ENCODE assay signal across 30 cellular contexts in genomic region chr3:169410430-169410829, GRCh38.
"Had no signal": no experiment of that assay in that cellular context is flagged by ENCODE, and none has a peak within 500 bp of the region (broad histone marks: within the 10 kb centered on the region; RNA-seq: fewer than 3 reads in every experiment).

No MANE protein-coding gene starts in this region.

- H3K36me3 Mint-ChIP-seq: immature natural killer cell; naive B cell; natural killer cell; stimulated activated effector memory CD8-positive, alpha-beta T cell treated with anti-CD3 and anti-CD28 coated beads, Interleukin-12 subunit alpha, Interleukin-12 subunit beta, amount 100 ng/mL, for 72 hours had no signal

- H3K4me1 ChIP-seq: left lung, neural progenitor cell, parathyroid adenoma, right atrium auricular region, spleen, suprapubic skin, tibial artery, upper lobe of right lung had no signal

- ATAC-seq: left colon; left lung; natural killer cell; sciatic nerve; stimulated activated effector memory CD8-positive, alpha-beta T cell treated with anti-CD3 and anti-CD28 coated beads, Interleukin-12 subunit alpha, Interleukin-12 subunit beta, amount 100 ng/mL, for 72 hours; upper lobe of right lung had no signal

- H3K36me3 ChIP-seq: left lung, neural progenitor cell, neutrophil, right atrium auricular region, spleen, suprapubic skin, thoracic aorta, tibial artery, upper lobe of right lung had no signal

- H3K4me2 ChIP-seq: neural progenitor cell had no signal

- H3K79me2 ChIP-seq: parathyroid adenoma had no signal

- DNase-seq: hippocampal formation; immature natural killer cell; kidney; left colon; left lung; mesendoderm; naive B cell; natural killer cell; nephron progenitor cell; occipital lobe; spleen; stimulated activated CD4-positive, alpha-beta T cell treated with anti-CD3 and anti-CD28 coated beads, Interleukin-4, amount 100 ng/mL, for 24 hours; stimulated activated naive CD4-positive, alpha-beta T cell; tibial artery; trophoblast cell; upper lobe of right lung had no signal

- H3K27ac Mint-ChIP-seq: immature natural killer cell; mesothelial cell of epicardium; naive B cell; natural killer cell; nephron progenitor cell; neural progenitor cell; stimulated activated effector memory CD8-positive, alpha-beta T cell treated with anti-CD3 and anti-CD28 coated beads, Interleukin-12 subunit alpha, Interleukin-12 subunit beta, amount 100 ng/mL, for 72 hours; stimulated activated naive CD8-positive, alpha-beta T cell treated with anti-CD3 and anti-CD28 coated beads, Interleukin-15, Interleukin-2, amounts not matched to agents 100 ng/mL and 50 ng/mL, for 24 hours had no signal

- H2AFZ ChIP-seq: neural progenitor cell, parathyroid adenoma had no signal

- FAIRE-seq: islet of Langerhans, kidney, urothelium cell line had no signal

- H3K4me3 ChIP-seq: left lung, lung, neural progenitor cell, right atrium auricular region, skin epidermis, spleen, suprapubic skin, tibial artery, upper lobe of right lung had no signal

- H3K27me3 ChIP-seq: left lung, neural progenitor cell, neutrophil, right atrium auricular region, suprapubic skin, tibial artery, upper lobe of right lung had no signal

- H3K27ac ChIP-seq: left lung, neural progenitor cell, neutrophil, parathyroid adenoma, right atrium auricular region, skin epidermis, spleen, suprapubic skin, thoracic aorta, tibial artery, upper lobe of right lung had no signal

- H3K9me3 ChIP-seq: neutrophil, right atrium auricular region, suprapubic skin, thoracic aorta had no signal

- H3K4me3 Mint-ChIP-seq: immature natural killer cell; mesothelial cell of epicardium; naive B cell; natural killer cell; nephron progenitor cell; neural progenitor cell; stimulated activated effector memory CD8-positive, alpha-beta T cell treated with anti-CD3 and anti-CD28 coated beads, Interleukin-12 subunit alpha, Interleukin-12 subunit beta, amount 100 ng/mL, for 72 hours; stimulated activated naive CD8-positive, alpha-beta T cell treated with anti-CD3 and anti-CD28 coated beads, Interleukin-15, Interleukin-2, amounts not matched to agents 100 ng/mL and 50 ng/mL, for 24 hours had no signal

- H3K4me1 Mint-ChIP-seq: immature natural killer cell; naive B cell; natural killer cell; nephron progenitor cell; stimulated activated effector memory CD8-positive, alpha-beta T cell treated with anti-CD3 and anti-CD28 coated beads, Interleukin-12 subunit alpha, Interleukin-12 subunit beta, amount 100 ng/mL, for 72 hours had no signal

- H3K9ac ChIP-seq: neural progenitor cell, parathyroid adenoma had no signal
